8 cellular contexts compared by ENCODE assay signal in genomic region chr11:66408488-66409214, GRCh38. TPM values are rescaled to one million over a fixed set of nuclear protein-coding genes. Genes with fewer than 3 reads are reported as not detected.
DNase-seq lines count a peak whose midpoint lies in the region; ATAC-seq and TF ChIP-seq lines count a peak whose summit lies in the region.

No MANE protein-coding gene starts in this region.

- no peak overlapping the region for H3K9ac ChIP-seq in subcutaneous abdominal adipose tissue (ENCODE audit: low read length in 5 of 5)

- H3K36me3 ChIP-seq in SJSA1 (no peaks in the 10 kb centered on the region), subcutaneous abdominal adipose tissue (ENCODE audit: control insufficient read depth in 5 of 5, insufficient read depth in 5 of 5, low read length in 5 of 5) (no peaks in the 10 kb centered on the region)

- peaks cover 36% of the 10 kb centered on the region for H3K4me1 ChIP-seq in SJSA1 (replicated peaks)
- peaks cover 0 to 6% (median 5%) of the 10 kb centered on the region in 5 donors for H3K4me1 ChIP-seq in subcutaneous abdominal adipose tissue (ENCODE audit: control insufficient read depth in 5 of 5, insufficient read depth in 5 of 5, low read length in 5 of 5)

- no peaks in the 10 kb centered on the region; the same call in 1 of the 2 replicates for H3K9me3 ChIP-seq in SJSA1 (replicated peaks)
- no peaks in the 10 kb centered on the region for H3K9me3 ChIP-seq in subcutaneous abdominal adipose tissue (ENCODE audit: control insufficient read depth in 5 of 5, low read length in 5 of 5)

- peak overlapping the region; percentile 33; the same call in 1 of the 2 replicates for H3K27ac ChIP-seq in SJSA1
- no peak overlapping the region for H3K27ac ChIP-seq in subcutaneous abdominal adipose tissue (ENCODE audit: low read depth, low read length)

- peak; percentile 100 for TF ChIP-seq CTCF in AG09319 (IDR thresholded peaks at IDR 0.05; ENCODE audit: low read depth, low read length)

- DNase-seq in AG09319 (ENCODE audit: extremely low read depth, low read depth), result peak; percentile 78
- peak; percentile 89 for DNase-seq in MV-4-11 (lab: John Stamatoyannopoulos, UW)
- DNase-seq in SJSA1 (ENCODE audit: low read depth in 1 of 2, low spot score in 2 of 2), result peak; percentile 99
- DNase-seq in activated naive CD4-positive, alpha-beta T cell (lab: John Stamatoyannopoulos, UW), result peak; percentile 94 to 96 (median 96)
- DNase-seq in germinal center (ENCODE audit: low spot score), result peak; percentile 94
- DNase-seq in non-pigmented ciliary epithelial cell (ENCODE audit: low read depth), result peak; percentile 43

- H3K4me3 ChIP-seq in SJSA1 (peak overlapping the region; percentile 40), subcutaneous abdominal adipose tissue (ENCODE audit: low read depth in 1 of 5, low read length in 5 of 5) (peak overlapping the region in 3 of 5 donors; percentile 27 to 47 (median 35))

- H3K27me3 ChIP-seq in SJSA1 (replicated peaks), result peaks cover 20% of the 10 kb centered on the region
- H3K27me3 ChIP-seq in subcutaneous abdominal adipose tissue (ENCODE audit: control insufficient read depth in 5 of 5, insufficient read depth in 4 of 5, low read length in 5 of 5), result peaks cover 0 to 32% (median 22%) of the 10 kb centered on the region in 5 donors

- peak; percentile 63 for ATAC-seq in GM19395 (IDR thresholded peaks at IDR 0.05; ENCODE audit: unreplicated experiment)

RNA-seq across cellular contexts. Expression of gene NPAS4, which starts 12.2 kb away (rescaled TPM):
- total RNA-seq in SJSA1 (2014; rRNA removed; shearing (Covaris generic)), result 1.3 and 2.2 TPM in 2 replicates

RNA-seq across cellular contexts. Expression of gene MRPL11, which starts 30.0 kb away (rescaled TPM):
- 186 and 201 TPM in 2 replicates for total RNA-seq in SJSA1 (2014; rRNA removed; shearing (Covaris generic))

RNA-seq across cellular contexts. Expression of gene SLC29A2, which starts 37.1 kb away (rescaled TPM):
- not detected in 2 replicates for total RNA-seq in SJSA1 (2014; rRNA removed; shearing (Covaris generic))

RNA-seq across cellular contexts. Expression of gene PELI3, which starts 58.1 kb away (rescaled TPM):
- total RNA-seq in SJSA1 (2014; rRNA removed; shearing (Covaris generic)), result 7.0 and 11.1 TPM in 2 replicates

Comparison
In these comparisons a context has a peak if more than half of its experiments do, and no peak if none do; other contexts are left out.
1. DNase-seq: peak in every context shown above with its lines; median percentile 99 in SJSA1; 96 in activated naive CD4-positive, alpha-beta T cell; 94 in germinal center; 89 in MV-4-11; 78 in AG09319; 43 in non-pigmented ciliary epithelial cell.